8 cellular contexts compared by ENCODE assay signal in the genomic region with DNA sequence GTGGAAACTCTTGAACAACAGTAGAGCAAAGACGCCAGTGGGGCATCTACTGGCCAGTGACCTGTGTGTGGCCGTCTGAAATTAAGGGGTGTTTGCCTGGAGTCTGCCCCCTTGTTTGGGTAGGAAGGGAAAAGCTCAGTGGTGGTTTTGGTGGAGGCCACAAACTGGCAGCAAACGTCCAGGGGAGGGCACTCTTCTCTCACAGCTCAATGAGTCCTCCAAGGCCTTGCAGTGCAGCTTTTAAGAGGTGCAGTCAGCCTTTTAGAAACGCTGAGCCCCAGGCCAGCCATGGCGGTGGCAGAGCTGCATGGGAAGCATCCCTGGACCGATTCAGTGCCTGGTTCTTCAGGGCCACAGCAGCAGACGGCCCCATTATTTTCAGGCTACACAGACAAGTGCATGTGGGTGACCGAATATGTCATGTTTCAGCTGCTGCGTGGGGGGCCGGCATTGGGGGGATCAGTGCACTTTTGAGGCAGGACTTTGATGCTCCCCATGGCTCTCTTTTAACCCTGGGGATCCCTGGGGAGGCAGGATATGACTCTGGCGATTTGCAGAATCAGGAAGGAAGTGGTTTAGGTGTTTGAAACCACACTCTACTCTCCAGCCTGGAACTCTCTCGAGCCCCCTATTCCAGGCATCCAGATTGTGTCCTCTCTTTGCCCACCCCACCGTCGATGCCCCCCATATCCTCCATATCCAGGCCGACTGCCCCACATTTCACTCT.
DNase-seq lines count a peak whose midpoint lies in the region; ATAC-seq and TF ChIP-seq lines count a peak whose summit lies in the region.

No MANE protein-coding gene starts in this region.

- TF ChIP-seq CTCF in GM12864 (IDR thresholded peaks at IDR 0.05; ENCODE audit: low read depth, low read length, missing control alignments): peak; percentile 68

- H3K27ac ChIP-seq in substantia nigra (ENCODE audit: low read depth, low read length, poor library complexity, severe bottlenecking): peak overlapping the region; percentile 64

- DNase-seq in GM12864 (ENCODE audit: low read depth) (no peak), NCI-H1436 (lab: John Stamatoyannopoulos, UW) (peak; percentile 70), amygdala (lab: John Stamatoyannopoulos, UW) (peak in 53 of 56 donors; percentile 1 to 84 (median 49)), iPS DF 19.7 (ENCODE audit: low read depth, low spot score) (peak; percentile 74), substantia nigra (lab: John Stamatoyannopoulos, UW) (peak in 47 of 49 donors; percentile 6 to 84 (median 56))
- no peak for DNase-seq in stimulated activated CD4-positive, alpha-beta T cell treated with anti-CD3 and anti-CD28 coated beads, Interleukin-2, amount 100 ng/mL, for 48 hours

- ATAC-seq in GM21717 (IDR thresholded peaks at IDR 0.05; ENCODE audit: unreplicated experiment) (no peak), HG02840 (IDR thresholded peaks at IDR 0.05; ENCODE audit: low FRiP score, unreplicated experiment) (no peak)

- no peak overlapping the region for H3K4me3 ChIP-seq in GM12864 (ENCODE audit: low read depth, low read length)

Comparison
In these comparisons a context has a peak if more than half of its experiments do, and no peak if none do; other contexts are left out.
1. DNase-seq: peak in NCI-H1436 (single experiment), amygdala (53 of 56), iPS DF 19.7 (single experiment) and substantia nigra (47 of 49); none in GM12864 (single experiment) and stimulated activated CD4-positive, alpha-beta T cell treated with anti-CD3 and anti-CD28 coated beads, Interleukin-2, amount 100 ng/mL, for 48 hours (0 of 2).